1 cellular context compared by ENCODE assay signal in genomic region chr15:89806565-89807550, GRCh38.
A peak's percentile ranks its signal among the peaks of the same experiment; 100 is the strongest.
TF ChIP-seq lines count a peak whose summit lies in the region.

No MANE protein-coding gene starts in this region.

TF ChIP-seq in HepG2, 621 proteins besides CTCF, POLR2A, EP300 and RAD21 (continued from another document and continues in another):
- TF ChIP-seq ZHX2 (IDR thresholded peaks at IDR 0.05; ENCODE audit: low read depth) (0 out of 2 replicates have a peak, but pooled peaks have one; percentile 55), ZHX2 (CRISPR knock-in tag; IDR thresholded peaks at IDR 0.05; ENCODE audit: borderline replicate concordance) (no peak; the same call in 1 of the 2 replicates), KAT7 (CRISPR knock-in tag; IDR thresholded peaks at IDR 0.05; ENCODE audit: borderline replicate concordance) (peak; percentile 85; the same call in 1 of the 2 replicates), TFE3 (CRISPR knock-in tag; IDR thresholded peaks at IDR 0.05) (peak; percentile 59; the same call in 1 of the 2 replicates), ZNF790 (CRISPR knock-in tag; IDR thresholded peaks at IDR 0.05; ENCODE audit: borderline replicate concordance) (0 out of 2 replicates have a peak, but pooled peaks have one; percentile 48), RFX1 (IDR thresholded peaks at IDR 0.05) (no peak), NCOA5 (CRISPR knock-in tag; IDR thresholded peaks at IDR 0.05) (no peak), BCL6 (CRISPR knock-in tag; IDR thresholded peaks at IDR 0.05) (peak; percentile 93), ZMAT5 (CRISPR knock-in tag; IDR thresholded peaks at IDR 0.05; ENCODE audit: borderline replicate concordance, low read depth) (no peak), ZSCAN12 (CRISPR knock-in tag; IDR thresholded peaks at IDR 0.05) (no peak), RFXAP (CRISPR knock-in tag; IDR thresholded peaks at IDR 0.05; ENCODE audit: borderline replicate concordance) (0 out of 2 replicates have a peak, but pooled peaks have one; percentile 49), ZNF510 (CRISPR knock-in tag; IDR thresholded peaks at IDR 0.05; ENCODE audit: low read depth) (no peak), NR0B2 (CRISPR knock-in tag; IDR thresholded peaks at IDR 0.05) (0 out of 2 replicates have a peak, but pooled peaks have one; percentile 6), TRAFD1 (CRISPR knock-in tag; IDR thresholded peaks at IDR 0.05; ENCODE audit: borderline replicate concordance) (no peak), TCF12 (IDR thresholded peaks at IDR 0.05) (no peak), TCF12 (CRISPR knock-in tag; IDR thresholded peaks at IDR 0.05) (peak; percentile 88), TAF1 (CRISPR knock-in tag; IDR thresholded peaks at IDR 0.05) (peak; percentile 31; the same call in 1 of the 2 replicates), MTF2 (CRISPR knock-in tag; IDR thresholded peaks at IDR 0.05; ENCODE audit: borderline replicate concordance) (no peak), FOXA1 (IDR thresholded peaks at IDR 0.05) (no peak), FOXA1 (CRISPR knock-in tag; IDR thresholded peaks at IDR 0.05) (peak; percentile 8; the same call in 1 of the 2 replicates), RNF2 (conservative IDR thresholded peaks at IDR 0.05; ENCODE audit: low read depth) (no peak), MAFF (IDR thresholded peaks at IDR 0.05; ENCODE audit: low read depth, low read length) (0 out of 2 replicates have a peak, but pooled peaks have one; percentile 2), FOXP1 (IDR thresholded peaks at IDR 0.05) (no peak), FOXP1 (CRISPR knock-in tag; IDR thresholded peaks at IDR 0.05) (peak; percentile 66), ZBTB43 (CRISPR knock-in tag; conservative IDR thresholded peaks at IDR 0.05) (peak; percentile 72), ZNF816 (CRISPR knock-in tag; IDR thresholded peaks at IDR 0.05; ENCODE audit: borderline replicate concordance) (peak; percentile 60; the same call in 1 of the 2 replicates), ZNF570 (CRISPR knock-in tag; IDR thresholded peaks at IDR 0.05; ENCODE audit: borderline replicate concordance) (no peak), BHLHE40 (IDR thresholded peaks at IDR 0.05; ENCODE audit: low read length) (peak; percentile 35; the same call in 1 of the 2 replicates), THAP7 (CRISPR knock-in tag; IDR thresholded peaks at IDR 0.05) (no peak), LCORL (IDR thresholded peaks at IDR 0.05) (no peak), LCORL (CRISPR knock-in tag; IDR thresholded peaks at IDR 0.05) (peak; percentile 95), ZBTB25 (CRISPR knock-in tag; IDR thresholded peaks at IDR 0.05) (peak; percentile 83; the same call in 1 of the 2 replicates), XBP1 (CRISPR knock-in tag; IDR thresholded peaks at IDR 0.05) (peak; percentile 32; the same call in 1 of the 2 replicates), MNT (IDR thresholded peaks at IDR 0.05) (peak; percentile 29; the same call in 1 of the 2 replicates), KAT8 (CRISPR knock-in tag; IDR thresholded peaks at IDR 0.05) (peak; percentile 82), ZBTB21 (CRISPR knock-in tag; IDR thresholded peaks at IDR 0.05) (0 out of 2 replicates have a peak, but pooled peaks have one; percentile 18), ZNF232 (CRISPR knock-in tag; IDR thresholded peaks at IDR 0.05; ENCODE audit: borderline replicate concordance) (peak; percentile 20; the same call in 1 of the 2 replicates), ZBTB7B (CRISPR knock-in tag; IDR thresholded peaks at IDR 0.05) (peak; percentile 92), GPBP1L1 (CRISPR knock-in tag; IDR thresholded peaks at IDR 0.05) (no peak), GATAD1 (CRISPR knock-in tag; IDR thresholded peaks at IDR 0.05) (peak; percentile 54), ZNF776 (CRISPR knock-in tag; IDR thresholded peaks at IDR 0.05) (no peak), U2AF2 (IDR thresholded peaks at IDR 0.05; ENCODE audit: low read depth, low read length) (no peak), KDM1A (CRISPR knock-in tag; IDR thresholded peaks at IDR 0.05) (peak; percentile 96), ZNF512 (CRISPR knock-in tag; IDR thresholded peaks at IDR 0.05) (no peak), ATF7-NPFF (CRISPR knock-in tag; IDR thresholded peaks at IDR 0.05; ENCODE audit: low read depth) (peak; percentile 64; the same call in 1 of the 2 replicates), ZFP62 (CRISPR knock-in tag; IDR thresholded peaks at IDR 0.05) (no peak), PHF8 (CRISPR knock-in tag; IDR thresholded peaks at IDR 0.05) (0 out of 2 replicates have a peak, but pooled peaks have one; percentile 49), ZNF264 (CRISPR knock-in tag; IDR thresholded peaks at IDR 0.05) (peak; percentile 68), ZNF124 (CRISPR knock-in tag; IDR thresholded peaks at IDR 0.05) (peak; percentile 85), TBP (CRISPR knock-in tag; IDR thresholded peaks at IDR 0.05) (no peak)
